Comparison of ENCODE assay signal across 31 cellular contexts in genomic region chr19:51060336-51060735, GRCh38. TPM values are rescaled to one million over a fixed set of nuclear protein-coding genes. Genes with fewer than 3 reads are reported as not detected.
"Had no signal": no experiment of that assay in that cellular context is flagged by ENCODE, and none has a peak within 500 bp of the region (broad histone marks: within the 10 kb centered on the region; RNA-seq: fewer than 3 reads in every experiment).

No MANE protein-coding gene starts in this region.

- H3K4me1 ChIP-seq: tibial artery, upper lobe of right lung had no signal

- H3K4me3 Mint-ChIP-seq: stimulated activated effector memory CD8-positive, alpha-beta T cell treated with anti-CD3 and anti-CD28 coated beads, Interleukin-12 subunit alpha, Interleukin-12 subunit beta, amount 100 ng/mL, for 72 hours; stimulated activated memory B cell treated with anti-CD40 and anti-IgM and Interleukin-4, amounts not matched to agents 10 μg/mL and 1 μg/mL and 100 μg/mL, for 72 hours; stimulated activated naive B cell treated with anti-CD40 and anti-IgM and Interleukin-4, amounts not matched to agents 10 μg/mL and 1 μg/mL and 100 μg/mL, for 72 hours; stimulated activated naive CD8-positive, alpha-beta T cell treated with anti-CD3 and anti-CD28 coated beads, Interleukin-15, amount 100 ng/mL, for 72 hours; stimulated activated naive CD8-positive, alpha-beta T cell treated with anti-CD3 and anti-CD28 coated beads, Interleukin-15, Interleukin-2, amounts not matched to agents 100 ng/mL and 50 ng/mL, for 24 hours; type B pancreatic cell had no signal

- H3K9me3 ChIP-seq: suprapubic skin, testis, thoracic aorta, thyroid gland, tibial artery, tibial nerve, transverse colon, upper lobe of left lung, upper lobe of right lung, uterus, vagina had no signal

- ATAC-seq: stimulated activated effector memory CD8-positive, alpha-beta T cell treated with anti-CD3 and anti-CD28 coated beads, Interleukin-12 subunit alpha, Interleukin-12 subunit beta, amount 100 ng/mL, for 72 hours; stimulated activated memory B cell treated with anti-CD40 and anti-IgM and Interleukin-4, amounts not matched to agents 10 μg/mL and 1 μg/mL and 100 μg/mL, for 72 hours; stimulated activated naive B cell treated with anti-CD40 and anti-IgM and Interleukin-4, amounts not matched to agents 10 μg/mL and 1 μg/mL and 100 μg/mL, for 72 hours; stimulated activated naive CD8-positive, alpha-beta T cell treated with anti-CD3 and anti-CD28 coated beads, Interleukin-15, amount 100 ng/mL, for 72 hours; stimulated activated naive CD8-positive, alpha-beta T cell treated with anti-CD3 and anti-CD28 coated beads, Interleukin-15, Interleukin-2, amounts not matched to agents 100 U/mL and 50 U/mL, for 24 hours; upper lobe of right lung had no signal

- H3K4me1 Mint-ChIP-seq: stimulated activated effector memory CD8-positive, alpha-beta T cell treated with anti-CD3 and anti-CD28 coated beads, Interleukin-12 subunit alpha, Interleukin-12 subunit beta, amount 100 ng/mL, for 72 hours; stimulated activated memory B cell treated with anti-CD40 and anti-IgM and Interleukin-4, amounts not matched to agents 10 μg/mL and 1 μg/mL and 100 μg/mL, for 72 hours; stimulated activated naive CD8-positive, alpha-beta T cell treated with anti-CD3 and anti-CD28 coated beads, Interleukin-15, amount 100 ng/mL, for 72 hours had no signal

- H3K27ac ChIP-seq: suprapubic skin, testis, thoracic aorta, thyroid gland, tibial artery, tibial nerve, transverse colon, upper lobe of left lung, upper lobe of right lung, uterus, vagina had no signal

- H3K9me3 Mint-ChIP-seq: stimulated activated effector memory CD8-positive, alpha-beta T cell treated with anti-CD3 and anti-CD28 coated beads, Interleukin-12 subunit alpha, Interleukin-12 subunit beta, amount 100 ng/mL, for 72 hours had no signal

- H3K36me3 ChIP-seq: suprapubic skin, thoracic aorta, thyroid gland, tibial artery, tibial nerve, transverse colon, upper lobe of left lung, upper lobe of right lung, uterus, vagina had no signal

- H3K36me3 Mint-ChIP-seq: stimulated activated effector memory CD8-positive, alpha-beta T cell treated with anti-CD3 and anti-CD28 coated beads, Interleukin-12 subunit alpha, Interleukin-12 subunit beta, amount 100 ng/mL, for 72 hours; stimulated activated memory B cell treated with anti-CD40 and anti-IgM and Interleukin-4, amounts not matched to agents 10 μg/mL and 1 μg/mL and 100 μg/mL, for 72 hours; type B pancreatic cell had no signal

- H3K4me3 ChIP-seq: suprapubic skin, testis, thoracic aorta, thyroid gland, tibial artery, tibial nerve, transverse colon, upper lobe of left lung, upper lobe of right lung, uterus, vagina had no signal

- H3K27me3 ChIP-seq: testis, thyroid gland, uterus, vagina had no signal

- H3K27ac Mint-ChIP-seq: stimulated activated effector memory CD8-positive, alpha-beta T cell treated with anti-CD3 and anti-CD28 coated beads, Interleukin-12 subunit alpha, Interleukin-12 subunit beta, amount 100 ng/mL, for 72 hours; stimulated activated memory B cell treated with anti-CD40 and anti-IgM and Interleukin-4, amounts not matched to agents 10 μg/mL and 1 μg/mL and 100 μg/mL, for 72 hours; stimulated activated naive B cell treated with anti-CD40 and anti-IgM and Interleukin-4, amounts not matched to agents 10 μg/mL and 1 μg/mL and 100 μg/mL, for 72 hours; stimulated activated naive CD8-positive, alpha-beta T cell treated with anti-CD3 and anti-CD28 coated beads, Interleukin-15, amount 100 ng/mL, for 72 hours; stimulated activated naive CD8-positive, alpha-beta T cell treated with anti-CD3 and anti-CD28 coated beads, Interleukin-15, Interleukin-2, amounts not matched to agents 100 ng/mL and 50 ng/mL, for 24 hours; type B pancreatic cell had no signal

- DNase-seq: stimulated activated CD4-positive, alpha-beta T cell treated with anti-CD3 and anti-CD28 coated beads, Interleukin-2, amount 100 ng/mL, for 48 hours; stimulated activated CD4-positive, alpha-beta T cell treated with anti-CD3 and anti-CD28 coated beads, Interleukin-4, amount 100 ng/mL, for 1 hour; stimulated activated CD4-positive, alpha-beta T cell treated with anti-CD3 and anti-CD28 coated beads, Interleukin-4, amount 100 ng/mL, for 24 hours; stimulated activated CD4-positive, alpha-beta T cell treated with anti-CD3 and anti-CD28 coated beads, Interleukin-4, amount 100 ng/mL, for 4 hours; stimulated activated CD8-positive, alpha-beta memory T cell treated with anti-CD3 and anti-CD28 coated beads, Interleukin-4, amount 100 ng/mL, for 48 hours; stimulated activated naive B cell treated with anti-CD40 and anti-IgM and Interleukin-4, amounts not matched to agents 10 μg/mL and 1 μg/mL and 100 μg/mL, for 72 hours; stimulated activated naive CD4-positive, alpha-beta T cell; stimulated activated naive CD4-positive, alpha-beta T cell treated with Interleukin-2 at 50 U/mL for 16 hours; stimulated activated naive CD8-positive, alpha-beta T cell treated with anti-CD3 and anti-CD28 coated beads, Interleukin-15, amount 100 ng/mL, for 72 hours; stimulated activated naive CD8-positive, alpha-beta T cell treated with anti-CD3 and anti-CD28 coated beads, Interleukin-15, Interleukin-2, amounts not matched to agents 100 U/mL and 50 U/mL, for 24 hours; substantia nigra; testis; thyroid gland; tibial artery; transverse colon; trophoblast cell; upper lobe of right lung; uterus had no signal

RNA-seq across cellular contexts. Expression of gene KLK13, which starts 4.6 kb away (rescaled TPM):
- total RNA-seq: subcutaneous adipose tissue, temporal lobe, thoracic aorta, upper lobe of right lung, ureter, urinary bladder, uterus had no signal

RNA-seq across cellular contexts. Expression of gene KLK14, which starts 22.4 kb away (rescaled TPM):
- total RNA-seq: subcutaneous adipose tissue, temporal lobe, thoracic aorta, thyroid gland, tibial nerve, upper lobe of right lung, ureter, urinary bladder, vagina had no signal

RNA-seq across cellular contexts. Expression of gene KLK12, which starts 25.5 kb away (rescaled TPM):
- total RNA-seq: subcutaneous adipose tissue, temporal lobe, thoracic aorta, thyroid gland, tibial nerve, upper lobe of right lung, ureter, urinary bladder, uterus had no signal
- polyA plus RNA-seq: urinary bladder had no signal

RNA-seq across cellular contexts. Expression of gene KLK11, which starts 33.9 kb away (rescaled TPM):
- total RNA-seq: subcutaneous adipose tissue, temporal lobe, urinary bladder had no signal

RNA-seq across cellular contexts. Expression of gene KLK10, which starts 40.8 kb away (rescaled TPM):
- total RNA-seq: temporal lobe, thoracic aorta, urinary bladder had no signal
